In genomic region chr5:140337880-140338279, GRCh38 we compare ENCODE assay signal across 20 cellular contexts. TPM values are rescaled to one million over a fixed set of nuclear protein-coding genes. Genes with fewer than 3 reads are reported as not detected.
DNase-seq lines count a peak whose midpoint lies in the region; ATAC-seq lines count a peak whose summit lies in the region.
"Had no signal": no experiment of that assay in that cellular context is flagged by ENCODE, and none has a peak within 500 bp of the region (broad histone marks: within the 10 kb centered on the region; RNA-seq: fewer than 3 reads in every experiment).

No MANE protein-coding gene starts in this region.

- H3K27ac ChIP-seq in GM23248 (peak overlapping the region; percentile 39), epithelial cell of prostate (peak overlapping the region; percentile 96), skeletal muscle tissue (ENCODE audit: low read depth, low read length) (peak overlapping the region; percentile 72)
- H3K27ac ChIP-seq: PC-9 had no signal

- H3K4me2 ChIP-seq in GM23248 (ENCODE audit: unreplicated experiment) = no peak overlapping the region

- H3K4me3 ChIP-seq in GM23248 (no peak overlapping the region), skeletal muscle tissue (ENCODE audit: low read length in 3 of 3) (no peak overlapping the region)
- H3K4me3 ChIP-seq: A549, GM12878, HAP-1, PC-9 had no signal

- H3K9me2 ChIP-seq in GM23248 (ENCODE audit: insufficient read depth) = no peaks in the 10 kb centered on the region

- H3K27ac Mint-ChIP-seq in activated naive CD4-positive, alpha-beta T cell treated with anti-CD3 and anti-CD28 coated beads, Interleukin-2, amount 10 ng/mL, durations not matched to agents 7 days and 5 days = peak overlapping the region; percentile 80
- H3K27ac Mint-ChIP-seq in activated naive CD4-positive, alpha-beta T cell treated with anti-CD3 and anti-CD28 coated beads for 36 hours = no peak overlapping the region

- H3K9me3 ChIP-seq in GM23248 (ENCODE audit: low read depth) (no peaks in the 10 kb centered on the region), skeletal muscle tissue (ENCODE audit: control insufficient read depth in 3 of 3, low read length in 3 of 3) (no peaks in the 10 kb centered on the region)
- H3K9me3 ChIP-seq: A549, HAP-1 had no signal

- no peaks in the 10 kb centered on the region for H4K20me1 ChIP-seq in GM23248 (ENCODE audit: insufficient read depth)

- ATAC-seq in GM21381 (IDR thresholded peaks at IDR 0.05; ENCODE audit: unreplicated experiment) = no peak
- ATAC-seq: GM12878, HepG2 had no signal

- intact Hi-C loops in activated naive CD4-positive, alpha-beta T cell treated with anti-CD3 and anti-CD28 coated beads for 36 hours (cut with micrococcal nuclease) = no loop called here

- peaks cover 38% of the 10 kb centered on the region for H3F3A ChIP-seq in GM23248 (ENCODE audit: insufficient read depth)

- H3K79me2 ChIP-seq in GM23248 (ENCODE audit: insufficient read depth) = no peaks in the 10 kb centered on the region; the same call in 1 of the 2 replicates

- in situ Hi-C loops in GM23248 (cut with MboI) = no loop called here

- H3K36me3 ChIP-seq in GM23248 (ENCODE audit: low read depth) (peaks cover 5% of the 10 kb centered on the region; the same call in 1 of the 2 replicates), skeletal muscle tissue (ENCODE audit: control insufficient read depth in 3 of 3, insufficient read depth in 3 of 3, low read length in 3 of 3) (peaks cover 21 to 37% (median 27%) of the 10 kb centered on the region in 3 donors)
- H3K36me3 ChIP-seq: HAP-1 had no signal

- H3K27me3 ChIP-seq in GM23248 (replicated peaks; ENCODE audit: insufficient read depth) = no peaks in the 10 kb centered on the region
- no peaks in the 10 kb centered on the region for H3K27me3 ChIP-seq in skeletal muscle tissue (ENCODE audit: control insufficient read depth in 3 of 3, insufficient read depth in 3 of 3, low read length in 3 of 3)

- H3K9ac ChIP-seq in GM23248 (no peak overlapping the region), skeletal muscle tissue (ENCODE audit: low read depth in 1 of 3, low read length in 3 of 3) (peak overlapping the region in 2 of 3 donors; percentile 2 to 63)

- no peak for DNase-seq in activated naive CD4-positive, alpha-beta T cell treated with anti-CD3 and anti-CD28 coated beads, Interleukin-2, amount 10 ng/mL, durations not matched to agents 7 days and 5 days
- no peak for DNase-seq in activated naive CD4-positive, alpha-beta T cell treated with anti-CD3 and anti-CD28 coated beads for 36 hours
- DNase-seq in GM23248 = no peak
- no peak for DNase-seq in epithelial cell of prostate (ENCODE audit: low read depth, low spot score)
- DNase-seq in activated T-cell treated with anti-CD3 and anti-CD28 coated beads, Interleukin-2, amount 50 U/mL, for 48 hours = no peak
- DNase-seq in activated T-cell treated with anti-CD3 and anti-CD28 coated beads, Interleukin-2, amount 50 U/mL, for 1 hour = no peak
- DNase-seq: CD4-positive, CD25-positive, alpha-beta regulatory T cell; DMS53; NCI-H1105 treated with DMSO at 0.1 percent for 48 hours; NCI-H187; NCI-H2171; NCI-H446 treated with DMSO at 0.1 percent for 48 hours; NCI-H748 treated with DMSO at 0.1 percent for 48 hours had no signal

- no peaks in the 10 kb centered on the region for H3K9me3 Mint-ChIP-seq in activated naive CD4-positive, alpha-beta T cell treated with anti-CD3 and anti-CD28 coated beads, Interleukin-2, amount 10 ng/mL, durations not matched to agents 7 days and 5 days
- no peaks in the 10 kb centered on the region for H3K9me3 Mint-ChIP-seq in activated naive CD4-positive, alpha-beta T cell treated with anti-CD3 and anti-CD28 coated beads for 36 hours
- H3K9me3 Mint-ChIP-seq: CD4-positive, CD25-positive, alpha-beta regulatory T cell had no signal

- no peak overlapping the region for H2AFZ ChIP-seq in GM23248
- H2AFZ ChIP-seq: PC-9 had no signal

- CTCF ChIA-PET in activated naive CD4-positive, alpha-beta T cell treated with anti-CD3 and anti-CD28 coated beads, Interleukin-2, amount 10 ng/mL, durations not matched to agents 7 days and 5 days (lab: Charles Lee) = interaction anchor here (2.4 to 22.2 kb wide), 2 partner anchors 14 to 89 kb away, joined by 11 to 856 read pairs; no protein-coding TSS in a partner anchor
- CTCF ChIA-PET in activated naive CD4-positive, alpha-beta T cell treated with anti-CD3 and anti-CD28 coated beads for 36 hours (lab: Charles Lee) = interaction anchor here (0.5 to 2.6 kb wide), 5 partner anchors 10 to 26 kb away, joined by 3 to 9 read pairs (median 5); no protein-coding TSS in a partner anchor

- H3K4me1 ChIP-seq in GM23248 (ENCODE audit: insufficient read depth) = peaks cover 14% of the 10 kb centered on the region
- H3K4me1 ChIP-seq in skeletal muscle tissue (ENCODE audit: control insufficient read depth in 3 of 3, insufficient read depth in 3 of 3, low read length in 3 of 3) = peaks cover 56 to 71% (median 69%) of the 10 kb centered on the region in 3 donors
- H3K4me1 ChIP-seq: HAP-1 had no signal

- 100% methylated on average over 1 of the region's 1 CpG for WGBS in GM23248 (ENCODE audit: low coverage in 1 of 2, low lambda C conversion rate in 2 of 2, missing lambda C conversion rate in 2 of 2), 2 experiments

- peaks cover 86% of the 10 kb centered on the region for H3K36me3 Mint-ChIP-seq in activated naive CD4-positive, alpha-beta T cell treated with anti-CD3 and anti-CD28 coated beads, Interleukin-2, amount 10 ng/mL, durations not matched to agents 7 days and 5 days
- H3K36me3 Mint-ChIP-seq in activated naive CD4-positive, alpha-beta T cell treated with anti-CD3 and anti-CD28 coated beads for 36 hours (ENCODE audit: low read depth) = peaks cover 30% of the 10 kb centered on the region

- peaks cover 71% of the 10 kb centered on the region for H3K4me1 Mint-ChIP-seq in activated naive CD4-positive, alpha-beta T cell treated with anti-CD3 and anti-CD28 coated beads, Interleukin-2, amount 10 ng/mL, durations not matched to agents 7 days and 5 days
- peaks cover 22% of the 10 kb centered on the region for H3K4me1 Mint-ChIP-seq in activated naive CD4-positive, alpha-beta T cell treated with anti-CD3 and anti-CD28 coated beads for 36 hours (ENCODE audit: low read depth)

- H3K27me3 Mint-ChIP-seq in activated naive CD4-positive, alpha-beta T cell treated with anti-CD3 and anti-CD28 coated beads, Interleukin-2, amount 10 ng/mL, durations not matched to agents 7 days and 5 days = no peaks in the 10 kb centered on the region
- H3K27me3 Mint-ChIP-seq in activated naive CD4-positive, alpha-beta T cell treated with anti-CD3 and anti-CD28 coated beads for 36 hours (ENCODE audit: low read depth) = no peaks in the 10 kb centered on the region
- H3K27me3 Mint-ChIP-seq: CD4-positive, CD25-positive, alpha-beta regulatory T cell had no signal

- no peak overlapping the region for H3K4me3 Mint-ChIP-seq in activated naive CD4-positive, alpha-beta T cell treated with anti-CD3 and anti-CD28 coated beads, Interleukin-2, amount 10 ng/mL, durations not matched to agents 7 days and 5 days
- H3K4me3 Mint-ChIP-seq in activated naive CD4-positive, alpha-beta T cell treated with anti-CD3 and anti-CD28 coated beads for 36 hours = no peak overlapping the region
- H3K4me3 Mint-ChIP-seq: CD4-positive, CD25-positive, alpha-beta regulatory T cell had no signal

RNA-seq across cellular contexts. Expression of gene HBEGF, which starts 8.5 kb away (rescaled TPM):
- 1 to 10 TPM; 8.7 to 9.1 TPM for total RNA-seq in activated naive CD4-positive, alpha-beta T cell treated with anti-CD3 and anti-CD28 coated beads for 36 hours
- 7.5 and 9.5 TPM in 2 replicates for total RNA-seq in GM23248 (2014; rRNA removed; shearing (Covaris generic))
- polyA plus RNA-seq in GM23248 (2016; fragmentation: Nextera tagmentation; extraction: Ambion mirVana) = 4.5 and 4.9 TPM in 2 replicates
- 11.0 TPM for total RNA-seq in skeletal muscle tissue
- polyA plus RNA-seq: CD4-positive, CD25-positive, alpha-beta regulatory T cell had no signal

RNA-seq across cellular contexts. Expression of gene SLC4A9, which starts 22.1 kb away (rescaled TPM):
- under 1 TPM; 0.07 to 0.12 TPM for total RNA-seq in activated naive CD4-positive, alpha-beta T cell treated with anti-CD3 and anti-CD28 coated beads for 36 hours
- total RNA-seq in GM23248 (2014; rRNA removed; shearing (Covaris generic)) = not detected in 2 replicates
- not detected in 2 replicates for polyA plus RNA-seq in GM23248 (2016; fragmentation: Nextera tagmentation; extraction: Ambion mirVana)
- not detected for total RNA-seq in skeletal muscle tissue
- total RNA-seq: CD4-positive, CD25-positive, alpha-beta regulatory T cell; HepG2 had no signal
- polyA plus RNA-seq: A549; CD4-positive, CD25-positive, alpha-beta regulatory T cell; HepG2 had no signal

RNA-seq across cellular contexts. Expression of gene PFDN1, which starts 35.0 kb away (rescaled TPM):
- total RNA-seq in activated naive CD4-positive, alpha-beta T cell treated with anti-CD3 and anti-CD28 coated beads for 36 hours = 10 to 100 TPM; 50.6 to 57.1 TPM
- total RNA-seq in GM23248 (2014; rRNA removed; shearing (Covaris generic)) = 94.3 and 95.8 TPM in 2 replicates
- 87.0 and 99.9 TPM in 2 replicates for polyA plus RNA-seq in GM23248 (2016; fragmentation: Nextera tagmentation; extraction: Ambion mirVana)
- total RNA-seq in skeletal muscle tissue = 34.4 TPM

Comparison
In these comparisons a context has a peak if more than half of its experiments do, and no peak if none do; other contexts are left out.
1. H3K27ac ChIP-seq: peak in every context shown above with its lines; median percentile 96 in epithelial cell of prostate; 72 in skeletal muscle tissue; 39 in GM23248.